Comparison of ENCODE assay signal across 1 cellular context in the genomic region with DNA sequence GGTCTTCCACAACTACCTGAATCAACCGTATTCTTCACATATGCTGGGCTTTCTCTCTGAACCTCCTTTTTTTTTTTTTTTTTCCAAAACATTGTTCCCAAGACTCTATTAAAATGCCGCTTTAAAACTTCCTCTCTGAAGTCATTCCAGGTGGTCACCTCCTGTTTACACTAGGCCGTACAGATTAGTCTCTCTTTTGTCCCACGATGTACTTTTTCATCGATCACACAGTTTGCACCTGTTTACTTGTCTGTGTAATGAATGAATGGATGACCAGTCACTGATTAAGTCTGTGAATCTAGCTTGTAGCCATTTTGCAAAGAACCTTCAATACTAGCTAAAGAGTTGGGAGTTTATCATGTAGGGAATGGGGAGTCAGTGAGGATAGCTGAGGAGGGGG.
TF ChIP-seq lines count a peak whose summit lies in the region.

No MANE protein-coding gene starts in this region.

TF ChIP-seq in HepG2, 621 proteins besides CTCF, POLR2A, EP300 and RAD21 (continued from another document and continues in another):
- no peak for TF ChIP-seq ARID4A (CRISPR knock-in tag; IDR thresholded peaks at IDR 0.05; ENCODE audit: borderline replicate concordance)
- peak; percentile 27; the same call in 1 of the 2 replicates for TF ChIP-seq MLX (CRISPR knock-in tag; IDR thresholded peaks at IDR 0.05)
- TF ChIP-seq, protein P1, sequence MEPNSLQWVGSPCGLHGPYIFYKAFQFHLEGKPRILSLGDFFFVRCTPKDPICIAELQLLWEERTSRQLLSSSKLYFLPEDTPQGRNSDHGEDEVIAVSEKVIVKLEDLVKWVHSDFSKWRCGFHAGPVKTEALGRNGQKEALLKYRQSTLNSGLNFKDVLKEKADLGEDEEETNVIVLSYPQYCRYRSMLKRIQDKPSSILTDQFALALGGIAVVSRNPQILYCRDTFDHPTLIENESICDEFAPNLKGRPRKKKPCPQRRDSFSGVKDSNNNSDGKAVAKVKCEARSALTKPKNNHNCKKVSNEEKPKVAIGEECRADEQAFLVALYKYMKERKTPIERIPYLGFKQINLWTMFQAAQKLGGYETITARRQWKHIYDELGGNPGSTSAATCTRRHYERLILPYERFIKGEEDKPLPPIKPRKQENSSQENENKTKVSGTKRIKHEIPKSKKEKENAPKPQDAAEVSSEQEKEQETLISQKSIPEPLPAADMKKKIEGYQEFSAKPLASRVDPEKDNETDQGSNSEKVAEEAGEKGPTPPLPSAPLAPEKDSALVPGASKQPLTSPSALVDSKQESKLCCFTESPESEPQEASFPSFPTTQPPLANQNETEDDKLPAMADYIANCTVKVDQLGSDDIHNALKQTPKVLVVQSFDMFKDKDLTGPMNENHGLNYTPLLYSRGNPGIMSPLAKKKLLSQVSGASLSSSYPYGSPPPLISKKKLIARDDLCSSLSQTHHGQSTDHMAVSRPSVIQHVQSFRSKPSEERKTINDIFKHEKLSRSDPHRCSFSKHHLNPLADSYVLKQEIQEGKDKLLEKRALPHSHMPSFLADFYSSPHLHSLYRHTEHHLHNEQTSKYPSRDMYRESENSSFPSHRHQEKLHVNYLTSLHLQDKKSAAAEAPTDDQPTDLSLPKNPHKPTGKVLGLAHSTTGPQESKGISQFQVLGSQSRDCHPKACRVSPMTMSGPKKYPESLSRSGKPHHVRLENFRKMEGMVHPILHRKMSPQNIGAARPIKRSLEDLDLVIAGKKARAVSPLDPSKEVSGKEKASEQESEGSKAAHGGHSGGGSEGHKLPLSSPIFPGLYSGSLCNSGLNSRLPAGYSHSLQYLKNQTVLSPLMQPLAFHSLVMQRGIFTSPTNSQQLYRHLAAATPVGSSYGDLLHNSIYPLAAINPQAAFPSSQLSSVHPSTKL (CRISPR knock-in tag; IDR thresholded peaks at IDR 0.05): peak; percentile 76
- no peak for TF ChIP-seq AGO2 (optimal IDR thresholded peaks at IDR 0.05; ENCODE audit: low read depth, low read length)
- TF ChIP-seq ZNF205 (CRISPR knock-in tag; IDR thresholded peaks at IDR 0.05): no peak
- TF ChIP-seq NR3C1 (CRISPR knock-in tag; IDR thresholded peaks at IDR 0.05): no peak
- TF ChIP-seq CBX5 (CRISPR knock-in tag; IDR thresholded peaks at IDR 0.05; ENCODE audit: borderline replicate concordance): no peak
- TF ChIP-seq NR2F6 (IDR thresholded peaks at IDR 0.05): 0 out of 2 replicates have a peak, but pooled peaks have one; percentile 22
- peak; percentile 41; the same call in 1 of the 2 replicates for TF ChIP-seq NR2F6 (CRISPR knock-in tag; IDR thresholded peaks at IDR 0.05)
- TF ChIP-seq, protein P2, sequence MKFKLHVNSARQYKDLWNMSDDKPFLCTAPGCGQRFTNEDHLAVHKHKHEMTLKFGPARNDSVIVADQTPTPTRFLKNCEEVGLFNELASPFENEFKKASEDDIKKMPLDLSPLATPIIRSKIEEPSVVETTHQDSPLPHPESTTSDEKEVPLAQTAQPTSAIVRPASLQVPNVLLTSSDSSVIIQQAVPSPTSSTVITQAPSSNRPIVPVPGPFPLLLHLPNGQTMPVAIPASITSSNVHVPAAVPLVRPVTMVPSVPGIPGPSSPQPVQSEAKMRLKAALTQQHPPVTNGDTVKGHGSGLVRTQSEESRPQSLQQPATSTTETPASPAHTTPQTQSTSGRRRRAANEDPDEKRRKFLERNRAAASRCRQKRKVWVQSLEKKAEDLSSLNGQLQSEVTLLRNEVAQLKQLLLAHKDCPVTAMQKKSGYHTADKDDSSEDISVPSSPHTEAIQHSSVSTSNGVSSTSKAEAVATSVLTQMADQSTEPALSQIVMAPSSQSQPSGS (CRISPR knock-in tag; IDR thresholded peaks at IDR 0.05): no peak
- TF ChIP-seq, protein P3, sequence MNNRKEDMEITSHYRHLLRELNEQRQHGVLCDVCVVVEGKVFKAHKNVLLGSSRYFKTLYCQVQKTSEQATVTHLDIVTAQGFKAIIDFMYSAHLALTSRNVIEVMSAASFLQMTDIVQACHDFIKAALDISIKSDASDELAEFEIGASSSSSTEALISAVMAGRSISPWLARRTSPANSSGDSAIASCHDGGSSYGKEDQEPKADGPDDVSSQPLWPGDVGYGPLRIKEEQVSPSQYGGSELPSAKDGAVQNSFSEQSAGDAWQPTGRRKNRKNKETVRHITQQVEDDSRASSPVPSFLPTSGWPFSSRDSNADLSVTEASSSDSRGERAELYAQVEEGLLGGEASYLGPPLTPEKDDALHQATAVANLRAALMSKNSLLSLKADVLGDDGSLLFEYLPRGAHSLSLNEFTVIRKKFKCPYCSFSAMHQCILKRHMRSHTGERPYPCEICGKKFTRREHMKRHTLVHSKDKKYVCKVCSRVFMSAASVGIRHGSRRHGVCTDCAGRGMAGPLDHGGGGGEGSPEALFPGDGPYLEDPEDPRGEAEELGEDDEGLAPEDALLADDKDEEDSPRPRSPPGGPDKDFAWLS (CRISPR knock-in tag; IDR thresholded peaks at IDR 0.05; ENCODE audit: borderline replicate concordance): no peak
- no peak for TF ChIP-seq PHF20 (CRISPR knock-in tag; IDR thresholded peaks at IDR 0.05)
- TF ChIP-seq ZNF12 (CRISPR knock-in tag; IDR thresholded peaks at IDR 0.05): no peak
- no peak for TF ChIP-seq EED (CRISPR knock-in tag; IDR thresholded peaks at IDR 0.05)
- TF ChIP-seq SRSF1 (optimal IDR thresholded peaks at IDR 0.05; ENCODE audit: low read depth, low read length): no peak
- TF ChIP-seq, protein P4, sequence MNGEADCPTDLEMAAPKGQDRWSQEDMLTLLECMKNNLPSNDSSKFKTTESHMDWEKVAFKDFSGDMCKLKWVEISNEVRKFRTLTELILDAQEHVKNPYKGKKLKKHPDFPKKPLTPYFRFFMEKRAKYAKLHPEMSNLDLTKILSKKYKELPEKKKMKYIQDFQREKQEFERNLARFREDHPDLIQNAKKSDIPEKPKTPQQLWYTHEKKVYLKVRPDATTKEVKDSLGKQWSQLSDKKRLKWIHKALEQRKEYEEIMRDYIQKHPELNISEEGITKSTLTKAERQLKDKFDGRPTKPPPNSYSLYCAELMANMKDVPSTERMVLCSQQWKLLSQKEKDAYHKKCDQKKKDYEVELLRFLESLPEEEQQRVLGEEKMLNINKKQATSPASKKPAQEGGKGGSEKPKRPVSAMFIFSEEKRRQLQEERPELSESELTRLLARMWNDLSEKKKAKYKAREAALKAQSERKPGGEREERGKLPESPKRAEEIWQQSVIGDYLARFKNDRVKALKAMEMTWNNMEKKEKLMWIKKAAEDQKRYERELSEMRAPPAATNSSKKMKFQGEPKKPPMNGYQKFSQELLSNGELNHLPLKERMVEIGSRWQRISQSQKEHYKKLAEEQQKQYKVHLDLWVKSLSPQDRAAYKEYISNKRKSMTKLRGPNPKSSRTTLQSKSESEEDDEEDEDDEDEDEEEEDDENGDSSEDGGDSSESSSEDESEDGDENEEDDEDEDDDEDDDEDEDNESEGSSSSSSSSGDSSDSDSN (CRISPR knock-in tag; IDR thresholded peaks at IDR 0.05): no peak
- TF ChIP-seq PITX1 (CRISPR knock-in tag; IDR thresholded peaks at IDR 0.05): peak; percentile 76; the same call in 1 of the 2 replicates
- TF ChIP-seq ZMAT3 (CRISPR knock-in tag; conservative IDR thresholded peaks at IDR 0.05): no peak
- no peak for TF ChIP-seq ZBTB26 (CRISPR knock-in tag; IDR thresholded peaks at IDR 0.05; ENCODE audit: borderline replicate concordance)
- TF ChIP-seq GPBP1L1 (CRISPR knock-in tag; IDR thresholded peaks at IDR 0.05): no peak
- TF ChIP-seq TOE1 (CRISPR knock-in tag; IDR thresholded peaks at IDR 0.05): no peak
- no peak for TF ChIP-seq ZNF10 (CRISPR knock-in tag; IDR thresholded peaks at IDR 0.05; ENCODE audit: borderline replicate concordance, low read depth)
- TF ChIP-seq, protein P5, sequence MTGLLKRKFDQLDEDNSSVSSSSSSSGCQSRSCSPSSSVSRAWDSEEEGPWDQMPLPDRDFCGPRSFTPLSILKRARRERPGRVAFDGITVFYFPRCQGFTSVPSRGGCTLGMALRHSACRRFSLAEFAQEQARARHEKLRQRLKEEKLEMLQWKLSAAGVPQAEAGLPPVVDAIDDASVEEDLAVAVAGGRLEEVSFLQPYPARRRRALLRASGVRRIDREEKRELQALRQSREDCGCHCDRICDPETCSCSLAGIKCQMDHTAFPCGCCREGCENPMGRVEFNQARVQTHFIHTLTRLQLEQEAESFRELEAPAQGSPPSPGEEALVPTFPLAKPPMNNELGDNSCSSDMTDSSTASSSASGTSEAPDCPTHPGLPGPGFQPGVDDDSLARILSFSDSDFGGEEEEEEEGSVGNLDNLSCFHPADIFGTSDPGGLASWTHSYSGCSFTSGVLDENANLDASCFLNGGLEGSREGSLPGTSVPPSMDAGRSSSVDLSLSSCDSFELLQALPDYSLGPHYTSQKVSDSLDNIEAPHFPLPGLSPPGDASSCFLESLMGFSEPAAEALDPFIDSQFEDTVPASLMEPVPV (CRISPR knock-in tag; IDR thresholded peaks at IDR 0.05): no peak
- no peak for TF ChIP-seq SMAD3 (CRISPR knock-in tag; IDR thresholded peaks at IDR 0.05)
- TF ChIP-seq ZNF331 (CRISPR knock-in tag; IDR thresholded peaks at IDR 0.05): no peak
- TF ChIP-seq, protein P6, sequence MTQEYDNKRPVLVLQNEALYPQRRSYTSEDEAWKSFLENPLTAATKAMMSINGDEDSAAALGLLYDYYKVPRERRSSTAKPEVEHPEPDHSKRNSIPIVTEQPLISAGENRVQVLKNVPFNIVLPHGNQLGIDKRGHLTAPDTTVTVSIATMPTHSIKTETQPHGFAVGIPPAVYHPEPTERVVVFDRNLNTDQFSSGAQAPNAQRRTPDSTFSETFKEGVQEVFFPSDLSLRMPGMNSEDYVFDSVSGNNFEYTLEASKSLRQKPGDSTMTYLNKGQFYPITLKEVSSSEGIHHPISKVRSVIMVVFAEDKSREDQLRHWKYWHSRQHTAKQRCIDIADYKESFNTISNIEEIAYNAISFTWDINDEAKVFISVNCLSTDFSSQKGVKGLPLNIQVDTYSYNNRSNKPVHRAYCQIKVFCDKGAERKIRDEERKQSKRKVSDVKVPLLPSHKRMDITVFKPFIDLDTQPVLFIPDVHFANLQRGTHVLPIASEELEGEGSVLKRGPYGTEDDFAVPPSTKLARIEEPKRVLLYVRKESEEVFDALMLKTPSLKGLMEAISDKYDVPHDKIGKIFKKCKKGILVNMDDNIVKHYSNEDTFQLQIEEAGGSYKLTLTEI (CRISPR knock-in tag; conservative IDR thresholded peaks at IDR 0.05): no peak
- no peak for TF ChIP-seq CENPT (CRISPR knock-in tag; IDR thresholded peaks at IDR 0.05; ENCODE audit: low read depth)
- no peak for TF ChIP-seq ZNF570 (CRISPR knock-in tag; IDR thresholded peaks at IDR 0.05; ENCODE audit: borderline replicate concordance)
- no peak for TF ChIP-seq ZNF614 (CRISPR knock-in tag; IDR thresholded peaks at IDR 0.05; ENCODE audit: borderline replicate concordance)
- TF ChIP-seq KAT7 (CRISPR knock-in tag; IDR thresholded peaks at IDR 0.05; ENCODE audit: borderline replicate concordance): no peak
